Comparison of ENCODE assay signal across 8 cellular contexts in the genomic region with DNA sequence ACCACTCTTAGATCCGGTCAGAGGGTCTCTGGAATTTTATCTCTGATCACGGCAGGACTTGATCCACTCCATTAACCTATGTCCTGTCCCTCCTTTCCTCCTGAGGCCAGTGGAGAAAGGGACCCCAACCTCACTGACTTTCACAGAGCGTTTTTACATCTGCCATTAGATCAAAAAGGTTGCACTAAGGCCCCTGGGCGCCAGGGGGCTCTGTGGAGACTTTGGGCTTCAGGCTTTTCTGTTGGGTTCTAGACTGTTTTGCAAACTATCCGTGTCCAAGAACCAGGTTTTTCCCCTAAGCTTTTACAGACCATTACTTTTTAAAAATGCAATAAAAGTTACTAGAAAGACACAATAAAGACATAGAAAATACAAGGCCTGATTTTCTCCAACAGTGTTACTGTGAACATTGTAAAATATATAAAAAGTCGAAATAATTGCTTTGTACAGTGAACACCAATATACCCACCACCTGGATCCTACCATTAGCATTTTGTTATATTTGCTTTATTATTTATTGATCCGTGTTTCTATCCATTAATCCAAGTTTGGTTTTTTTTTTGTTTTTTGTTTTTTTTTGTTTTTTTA.
DNase-seq lines count a peak whose midpoint lies in the region; ATAC-seq, FAIRE-seq and TF ChIP-seq lines count a peak whose summit lies in the region.

No MANE protein-coding gene starts in this region.

- intact Hi-C loops in pancreas (cut with DNase I): loop anchor here (5.0 to 10.0 kb wide), 4 partner anchors 199 to 311 kb away; a partner anchor contains a TSS

- H3K27ac ChIP-seq in CD4-positive, CD25-positive, alpha-beta regulatory T cell (ENCODE audit: insufficient read depth, low read length, poor library complexity, severe bottlenecking): no peak overlapping the region
- H3K27ac ChIP-seq in pancreas: no peak overlapping the region

- FAIRE-seq in pancreas (lab: Jason Lieb, UNC): no peak

- H3K4me1 Mint-ChIP-seq in CD4-positive, CD25-positive, alpha-beta regulatory T cell: peaks cover 0 to 10% (median 1%) of the 10 kb centered on the region in 4 donors
- H3K4me1 Mint-ChIP-seq in activated CD8-positive, alpha-beta memory T cell treated with anti-CD3 and anti-CD28 coated beads, Interleukin-2, amount 10 ng/mL, durations not matched to agents 7 days and 5 days: peaks cover 16% of the 10 kb centered on the region

- H3K36me3 ChIP-seq in CD4-positive, CD25-positive, alpha-beta regulatory T cell (ENCODE audit: control insufficient read depth, insufficient read depth, low read length): no peaks in the 10 kb centered on the region
- no peaks in the 10 kb centered on the region for H3K36me3 ChIP-seq in pancreas

- H3K36me3 Mint-ChIP-seq in CD4-positive, CD25-positive, alpha-beta regulatory T cell: no peaks in the 10 kb centered on the region
- no peaks in the 10 kb centered on the region for H3K36me3 Mint-ChIP-seq in activated CD8-positive, alpha-beta memory T cell treated with anti-CD3 and anti-CD28 coated beads, Interleukin-2, amount 10 ng/mL, durations not matched to agents 7 days and 5 days

- CTCF ChIA-PET in activated CD8-positive, alpha-beta memory T cell treated with anti-CD3 and anti-CD28 coated beads, Interleukin-2, amount 10 ng/mL, durations not matched to agents 7 days and 5 days (lab: Charles Lee): interaction anchor here (0.8 to 4.1 kb wide), 12 partner anchors 10 to 315 kb away, joined by 3 to 27 read pairs (median 3); a partner anchor contains a TSS

- H3K4me3 ChIP-seq in CD4-positive, CD25-positive, alpha-beta regulatory T cell (ENCODE audit: low read depth, low read length): no peak overlapping the region
- H3K4me3 ChIP-seq in pancreas: no peak overlapping the region

- TF ChIP-seq CTCF in pancreas (IDR thresholded peaks at IDR 0.05): peak; percentile 30 to 63 (median 58)

- DNase-seq in CD4-positive, CD25-positive, alpha-beta regulatory T cell: peak; percentile 3 to 56 (median 16)
- DNase-seq in H4 (ENCODE audit: low spot score) (peak; percentile 21), NCI-H774 (lab: John Stamatoyannopoulos, UW) (peak; percentile 13), fibroblast of peridontal ligament (ENCODE audit: extremely low read depth) (peak; percentile 30), pancreas (peak; percentile 31 to 87 (median 60)), epidermal melanocyte (ENCODE audit: insufficient read length, low spot score) (no peak), putamen (ENCODE audit: low spot score) (no peak)
- DNase-seq in activated CD8-positive, alpha-beta memory T cell treated with anti-CD3 and anti-CD28 coated beads, Interleukin-2, amount 10 ng/mL, durations not matched to agents 7 days and 5 days: peak; percentile 70

- 30 to 38% methylated on average over 7 of the region's 7 CpGs for WGBS in pancreas, 2 donors

- peaks cover 12% of the 10 kb centered on the region for H3K27me3 ChIP-seq in CD4-positive, CD25-positive, alpha-beta regulatory T cell (ENCODE audit: control insufficient read depth, insufficient read depth, low read length)
- no peaks in the 10 kb centered on the region for H3K27me3 ChIP-seq in pancreas

- H3K27me3 Mint-ChIP-seq in CD4-positive, CD25-positive, alpha-beta regulatory T cell: peaks cover 58% of the 10 kb centered on the region
- peaks cover 82% of the 10 kb centered on the region for H3K27me3 Mint-ChIP-seq in activated CD8-positive, alpha-beta memory T cell treated with anti-CD3 and anti-CD28 coated beads, Interleukin-2, amount 10 ng/mL, durations not matched to agents 7 days and 5 days

- ATAC-seq in CD4-positive, CD25-positive, alpha-beta regulatory T cell (ENCODE audit: low read depth in 2 of 2): no peak
- ATAC-seq in activated CD8-positive, alpha-beta memory T cell treated with anti-CD3 and anti-CD28 coated beads, Interleukin-2, amount 10 ng/mL, durations not matched to agents 7 days and 5 days: no peak
- ATAC-seq in pancreas: peak; percentile 77 to 92 (median 87)

- no peak overlapping the region for H3K4me3 Mint-ChIP-seq in CD4-positive, CD25-positive, alpha-beta regulatory T cell
- no peak overlapping the region for H3K4me3 Mint-ChIP-seq in activated CD8-positive, alpha-beta memory T cell treated with anti-CD3 and anti-CD28 coated beads, Interleukin-2, amount 10 ng/mL, durations not matched to agents 7 days and 5 days

- H3K9me3 ChIP-seq in CD4-positive, CD25-positive, alpha-beta regulatory T cell (ENCODE audit: control insufficient read depth in 2 of 2, low read length in 2 of 2): no peaks in the 10 kb centered on the region
- no peaks in the 10 kb centered on the region for H3K9me3 ChIP-seq in pancreas

- no peaks in the 10 kb centered on the region for H3K9me3 Mint-ChIP-seq in CD4-positive, CD25-positive, alpha-beta regulatory T cell
- no peaks in the 10 kb centered on the region for H3K9me3 Mint-ChIP-seq in activated CD8-positive, alpha-beta memory T cell treated with anti-CD3 and anti-CD28 coated beads, Interleukin-2, amount 10 ng/mL, durations not matched to agents 7 days and 5 days (ENCODE audit: low read depth)

- H3K27ac Mint-ChIP-seq in CD4-positive, CD25-positive, alpha-beta regulatory T cell: no peak overlapping the region
- H3K27ac Mint-ChIP-seq in activated CD8-positive, alpha-beta memory T cell treated with anti-CD3 and anti-CD28 coated beads, Interleukin-2, amount 10 ng/mL, durations not matched to agents 7 days and 5 days: no peak overlapping the region

- H3K4me1 ChIP-seq in CD4-positive, CD25-positive, alpha-beta regulatory T cell (ENCODE audit: control insufficient read depth, insufficient read depth, low read length, poor library complexity, severe bottlenecking): no peaks in the 10 kb centered on the region
- H3K4me1 ChIP-seq in pancreas: no peaks in the 10 kb centered on the region

Comparison
In these comparisons a context has a peak if more than half of its experiments do, and no peak if none do; other contexts are left out.
1. ATAC-seq: peak in pancreas (4 of 4); none in CD4-positive, CD25-positive, alpha-beta regulatory T cell (0 of 2) and activated CD8-positive, alpha-beta memory T cell treated with anti-CD3 and anti-CD28 coated beads, Interleukin-2, amount 10 ng/mL, durations not matched to agents 7 days and 5 days (single experiment).
2. DNase-seq: peak in CD4-positive, CD25-positive, alpha-beta regulatory T cell (3 of 3), H4 (single experiment), NCI-H774 (single experiment), activated CD8-positive, alpha-beta memory T cell treated with anti-CD3 and anti-CD28 coated beads, Interleukin-2, amount 10 ng/mL, durations not matched to agents 7 days and 5 days (single experiment), fibroblast of peridontal ligament (single experiment) and pancreas (6 of 6); none in epidermal melanocyte (single experiment) and putamen (single experiment).